8 cellular contexts compared by ENCODE assay signal in the genomic region with DNA sequence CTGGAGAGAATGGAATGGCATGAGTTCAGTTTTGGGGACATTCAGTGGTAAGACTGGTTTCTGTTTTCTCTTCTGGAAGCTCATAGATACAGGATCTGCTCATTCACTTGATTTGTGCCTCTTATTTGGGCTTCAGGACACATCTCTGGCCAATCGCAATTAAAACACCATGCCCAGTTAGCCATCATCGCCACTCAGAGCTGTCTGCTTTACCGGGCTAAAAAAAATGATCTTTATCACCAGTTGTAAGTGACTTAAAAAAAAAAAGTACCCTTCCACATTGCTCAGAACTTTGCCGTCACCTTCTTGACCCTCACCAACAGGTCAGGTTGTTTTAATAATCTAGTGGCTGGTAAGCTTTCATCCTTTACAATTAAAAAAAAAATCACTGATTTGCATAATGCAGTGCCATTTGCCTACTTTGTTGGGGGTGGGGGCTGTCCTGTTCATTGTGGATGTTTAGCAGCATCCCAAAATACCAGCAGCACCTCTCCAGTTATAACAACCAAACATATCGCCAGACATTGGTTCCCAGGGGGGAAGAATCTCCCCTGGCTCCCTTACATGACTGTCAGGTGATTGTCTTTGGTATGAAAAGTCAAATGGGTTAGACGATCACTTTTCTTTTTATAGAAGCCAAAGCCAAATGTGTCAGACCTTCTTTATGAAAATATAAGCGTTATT.
DNase-seq lines count a peak whose midpoint lies in the region; ATAC-seq, FAIRE-seq and TF ChIP-seq lines count a peak whose summit lies in the region.

No MANE protein-coding gene starts in this region.

- H3K36me3 Mint-ChIP-seq in mesothelial cell of epicardium (no peaks in the 10 kb centered on the region), glutamatergic neuron (ENCODE audit: unreplicated experiment) (no peaks in the 10 kb centered on the region)

- no peak for TF ChIP-seq CTCF in A549 (IDR thresholded peaks at IDR 0.05)
- TF ChIP-seq CTCF in cardiac fibroblast (IDR thresholded peaks at IDR 0.05; ENCODE audit: low read depth, low read length): no peak
- no peak for TF ChIP-seq CTCF in mesothelial cell of epicardium (IDR thresholded peaks at IDR 0.05; ENCODE audit: unreplicated experiment)
- TF ChIP-seq CTCF in glutamatergic neuron (IDR thresholded peaks at IDR 0.05; ENCODE audit: partially characterized antibody, unreplicated experiment): no peak

- H3K27me3 Mint-ChIP-seq in mesothelial cell of epicardium (ENCODE audit: low read depth) (no peaks in the 10 kb centered on the region), glutamatergic neuron (ENCODE audit: unreplicated experiment) (peaks cover 2% of the 10 kb centered on the region)

- no peak for TF ChIP-seq POLR2A in A549 (IDR thresholded peaks at IDR 0.05; ENCODE audit: low read length)

- DNase-seq in A549 (ENCODE audit: low read depth in 1 of 2, low spot score in 1 of 2) (no peak), cardiac fibroblast (ENCODE audit: low read depth in 2 of 2) (peak; percentile 43 to 62), mesothelial cell of epicardium (ENCODE audit: low spot score in 2 of 2, unreplicated experiment in 2 of 2) (no peak), NAMALWA (ENCODE audit: low spot score) (no peak), glutamatergic neuron (no peak)
- no peak for DNase-seq in Jurkat, Clone E6-1 (ENCODE audit: low read depth, low spot score)
- no peak for DNase-seq in effector CD8-positive, alpha-beta T cell (lab: John Stamatoyannopoulos, UW)

- H3K4me3 Mint-ChIP-seq in mesothelial cell of epicardium (peak overlapping the region; percentile 39), glutamatergic neuron (ENCODE audit: unreplicated experiment) (no peak overlapping the region)

- POLR2A ChIA-PET in A549 (lab: Yijun Ruan, JAX): interaction anchor here (0.6 to 3.4 kb wide), 10 partner anchors 10 to 291 kb away, joined by 3 to 37 read pairs (median 6); a partner anchor contains a TSS

- H3K4me1 Mint-ChIP-seq in mesothelial cell of epicardium (peaks cover 51% of the 10 kb centered on the region), glutamatergic neuron (ENCODE audit: low read depth, unreplicated experiment) (peaks cover 21% of the 10 kb centered on the region)

- TF ChIP-seq RAD21 in A549 (conservative IDR thresholded peaks at IDR 0.05 in 1 of 2, IDR thresholded peaks at IDR 0.05 in 1 of 2): no peak

- peak overlapping the region; percentile 95 to 96 for H3K27ac ChIP-seq in A549

- FAIRE-seq in A549 (lab: Jason Lieb, UNC): no peak

- H3K9me3 ChIP-seq in A549: no peaks in the 10 kb centered on the region

- CTCF ChIA-PET in A549 (lab: Yijun Ruan, JAX): interaction anchor here (0.7 to 3.8 kb wide), 22 partner anchors 10 to 339 kb away, joined by 3 to 34 read pairs (median 4); no protein-coding TSS in a partner anchor

- H3K4me3 ChIP-seq in A549: peak overlapping the region; percentile 29
- peak overlapping the region; percentile 45 for H3K4me3 ChIP-seq in Jurkat, Clone E6-1 (ENCODE audit: low read length)
- peak overlapping the region; percentile 37 to 51 for H3K4me3 ChIP-seq in cardiac fibroblast (replicated peaks in 1 of 2; ENCODE audit: low read depth in 2 of 2, low read length in 2 of 2)

- peaks cover 75% of the 10 kb centered on the region for H3K4me1 ChIP-seq in A549

- H3K4me2 ChIP-seq in A549: peak overlapping the region; percentile 87

- TF ChIP-seq EP300 in A549 (IDR thresholded peaks at IDR 0.05): no peak

- ATAC-seq in A549 (no peak), HG03571 (IDR thresholded peaks at IDR 0.05; ENCODE audit: unreplicated experiment) (no peak)

- peak overlapping the region; percentile 89 for H3K27ac Mint-ChIP-seq in mesothelial cell of epicardium
- no peak overlapping the region for H3K27ac Mint-ChIP-seq in glutamatergic neuron (ENCODE audit: unreplicated experiment)

- H3K9me3 Mint-ChIP-seq in mesothelial cell of epicardium (no peaks in the 10 kb centered on the region), glutamatergic neuron (ENCODE audit: unreplicated experiment) (no peaks in the 10 kb centered on the region)

- WGBS in A549 (ENCODE audit: missing lambda C conversion rate): 43% methylated on average over 7 of the region's 7 CpGs

TF ChIP-seq in A549, 52 proteins besides CTCF, POLR2A, EP300 and RAD21:
- TF ChIP-seq FOXS1 (CRISPR knock-in tag; IDR thresholded peaks at IDR 0.05): no peak
- TF ChIP-seq HEYL (CRISPR knock-in tag; IDR thresholded peaks at IDR 0.05): no peak
- TF ChIP-seq, protein P1, sequence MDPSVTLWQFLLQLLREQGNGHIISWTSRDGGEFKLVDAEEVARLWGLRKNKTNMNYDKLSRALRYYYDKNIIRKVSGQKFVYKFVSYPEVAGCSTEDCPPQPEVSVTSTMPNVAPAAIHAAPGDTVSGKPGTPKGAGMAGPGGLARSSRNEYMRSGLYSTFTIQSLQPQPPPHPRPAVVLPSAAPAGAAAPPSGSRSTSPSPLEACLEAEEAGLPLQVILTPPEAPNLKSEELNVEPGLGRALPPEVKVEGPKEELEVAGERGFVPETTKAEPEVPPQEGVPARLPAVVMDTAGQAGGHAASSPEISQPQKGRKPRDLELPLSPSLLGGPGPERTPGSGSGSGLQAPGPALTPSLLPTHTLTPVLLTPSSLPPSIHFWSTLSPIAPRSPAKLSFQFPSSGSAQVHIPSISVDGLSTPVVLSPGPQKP (IDR thresholded peaks at IDR 0.05; ENCODE audit: low read depth, low read length): no peak
- no peak for TF ChIP-seq CHD2 (IDR thresholded peaks at IDR 0.05; ENCODE audit: low read length, partially characterized antibody)
- TF ChIP-seq SREBF2 (IDR thresholded peaks at IDR 0.05): no peak
- no peak for TF ChIP-seq HOXB5 (CRISPR knock-in tag; IDR thresholded peaks at IDR 0.05)
- no peak for TF ChIP-seq GATA3 (IDR thresholded peaks at IDR 0.05; ENCODE audit: borderline replicate concordance)
- no peak for TF ChIP-seq NFE2L2 (conservative IDR thresholded peaks at IDR 0.05; ENCODE audit: low read length)
- no peak for TF ChIP-seq JUNB (IDR thresholded peaks at IDR 0.05)
- TF ChIP-seq, protein P2, sequence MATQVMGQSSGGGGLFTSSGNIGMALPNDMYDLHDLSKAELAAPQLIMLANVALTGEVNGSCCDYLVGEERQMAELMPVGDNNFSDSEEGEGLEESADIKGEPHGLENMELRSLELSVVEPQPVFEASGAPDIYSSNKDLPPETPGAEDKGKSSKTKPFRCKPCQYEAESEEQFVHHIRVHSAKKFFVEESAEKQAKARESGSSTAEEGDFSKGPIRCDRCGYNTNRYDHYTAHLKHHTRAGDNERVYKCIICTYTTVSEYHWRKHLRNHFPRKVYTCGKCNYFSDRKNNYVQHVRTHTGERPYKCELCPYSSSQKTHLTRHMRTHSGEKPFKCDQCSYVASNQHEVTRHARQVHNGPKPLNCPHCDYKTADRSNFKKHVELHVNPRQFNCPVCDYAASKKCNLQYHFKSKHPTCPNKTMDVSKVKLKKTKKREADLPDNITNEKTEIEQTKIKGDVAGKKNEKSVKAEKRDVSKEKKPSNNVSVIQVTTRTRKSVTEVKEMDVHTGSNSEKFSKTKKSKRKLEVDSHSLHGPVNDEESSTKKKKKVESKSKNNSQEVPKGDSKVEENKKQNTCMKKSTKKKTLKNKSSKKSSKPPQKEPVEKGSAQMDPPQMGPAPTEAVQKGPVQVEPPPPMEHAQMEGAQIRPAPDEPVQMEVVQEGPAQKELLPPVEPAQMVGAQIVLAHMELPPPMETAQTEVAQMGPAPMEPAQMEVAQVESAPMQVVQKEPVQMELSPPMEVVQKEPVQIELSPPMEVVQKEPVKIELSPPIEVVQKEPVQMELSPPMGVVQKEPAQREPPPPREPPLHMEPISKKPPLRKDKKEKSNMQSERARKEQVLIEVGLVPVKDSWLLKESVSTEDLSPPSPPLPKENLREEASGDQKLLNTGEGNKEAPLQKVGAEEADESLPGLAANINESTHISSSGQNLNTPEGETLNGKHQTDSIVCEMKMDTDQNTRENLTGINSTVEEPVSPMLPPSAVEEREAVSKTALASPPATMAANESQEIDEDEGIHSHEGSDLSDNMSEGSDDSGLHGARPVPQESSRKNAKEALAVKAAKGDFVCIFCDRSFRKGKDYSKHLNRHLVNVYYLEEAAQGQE (IDR thresholded peaks at IDR 0.05): no peak
- TF ChIP-seq RNF2 (IDR thresholded peaks at IDR 0.05; ENCODE audit: borderline replicate concordance, low read depth): no peak
- no peak; the same call in 1 of the 2 replicates for TF ChIP-seq HOXA7 (CRISPR knock-in tag; IDR thresholded peaks at IDR 0.05)
TF ChIP-seq in A549: peak in this region for 0.

Comparison
In these comparisons a context has a peak if more than half of its experiments do, and no peak if none do; other contexts are left out.
1. DNase-seq: peak in cardiac fibroblast (2 of 2); none in A549 (0 of 2), Jurkat, Clone E6-1 (single experiment), mesothelial cell of epicardium (0 of 2), effector CD8-positive, alpha-beta T cell (single experiment), NAMALWA (single experiment) and glutamatergic neuron (single experiment).
2. Peak in every context shown above with its lines, with median percentiles within 50 percentile points of each other: H3K4me3 ChIP-seq.